ENCODE assay signal across 15 cellular contexts in genomic region chr11:26078217-26078821, GRCh38.
A peak's percentile ranks its signal among the peaks of the same experiment; 100 is the strongest.
DNase-seq lines count a peak whose midpoint lies in the region; ATAC-seq, FAIRE-seq and TF ChIP-seq lines count a peak whose summit lies in the region.
"Had no signal": no experiment of that assay in that cellular context is flagged by ENCODE, and none has a peak within 500 bp of the region (broad histone marks: within the 10 kb centered on the region; RNA-seq: fewer than 3 reads in every experiment).

No MANE protein-coding gene starts in this region.

- no peak overlapping the region for H3K9ac ChIP-seq in smooth muscle cell (ENCODE audit: low read depth)

- H3K4me3 ChIP-seq in RWPE2 (ENCODE audit: severe bottlenecking), result no peak overlapping the region
- H3K4me3 ChIP-seq in smooth muscle cell, result no peak overlapping the region
- H3K4me3 ChIP-seq: A549, SJSA1, thoracic aorta had no signal

- H3K27ac ChIP-seq in RWPE2 (ENCODE audit: poor library complexity, severe bottlenecking) (peak overlapping the region; percentile 68), smooth muscle cell (ENCODE audit: low read depth) (no peak overlapping the region)
- H3K27ac ChIP-seq: A549, SJSA1, thoracic aorta had no signal

- H3K9me3 ChIP-seq in RWPE2 (ENCODE audit: severe bottlenecking) (no peaks in the 10 kb centered on the region), smooth muscle cell (replicated peaks; ENCODE audit: low read depth) (no peaks in the 10 kb centered on the region)
- H3K9me3 ChIP-seq: A549, SJSA1, thoracic aorta had no signal

- in situ Hi-C loops in KBM-7 (cut with MboI; ENCODE audit: low pct_unique_long_range_greater_than_20kb, low sequenced_read_pairs), result no loop called here

- TF ChIP-seq POLR2A in GM12891 (IDR thresholded peaks at IDR 0.05; ENCODE audit: low read depth, low read length), result no peak

- no peaks in the 10 kb centered on the region for H3K36me3 ChIP-seq in RWPE2 (ENCODE audit: low read depth)
- no peaks in the 10 kb centered on the region for H3K36me3 ChIP-seq in smooth muscle cell (ENCODE audit: low read depth)
- H3K36me3 ChIP-seq: SJSA1, thoracic aorta had no signal

- DNase-seq in GM12891 (ENCODE audit: insufficient read length, low spot score) (no peak), RWPE2 (ENCODE audit: low spot score) (no peak), glomerular visceral epithelial cell (ENCODE audit: extremely low spot score) (no peak), KBM-7 (no peak), smooth muscle cell (lab: John Stamatoyannopoulos, UW; ENCODE audit: unreplicated experiment) (no peak)
- DNase-seq in activated CD4-positive, alpha-beta T cell treated with anti-CD3 and anti-CD28 coated beads, Interleukin-2, amount 50 U/mL, for 1 hour, result no peak
- DNase-seq: activated gamma-delta T cell; glutamatergic neuron; NCI-H2081 treated with DMSO at 0.1 percent for 48 hours; NK-92 treated with Interleukin-12 subunit alpha and Interleukin-12 subunit beta, amount 100 ng/mL, for 24 hours had no signal

- peak; percentile 64 for ATAC-seq in GM21381 (IDR thresholded peaks at IDR 0.05; ENCODE audit: unreplicated experiment)
- ATAC-seq in HG03060 (IDR thresholded peaks at IDR 0.05; ENCODE audit: low read depth, unreplicated experiment), result peak; percentile 67
- peak; percentile 36; the same call in 1 of the 3 replicates for ATAC-seq in RWPE2 (ENCODE audit: low read depth)
- ATAC-seq: A549 had no signal

- no peak overlapping the region for H2AFZ ChIP-seq in smooth muscle cell (ENCODE audit: low read depth)

- no peaks in the 10 kb centered on the region for H3K27me3 ChIP-seq in RWPE2 (ENCODE audit: insufficient read depth, poor library complexity, severe bottlenecking)
- H3K27me3 ChIP-seq in smooth muscle cell (ENCODE audit: low read depth), result no peaks in the 10 kb centered on the region
- H3K27me3 ChIP-seq: SJSA1 had no signal

- no peak overlapping the region for H3K4me2 ChIP-seq in smooth muscle cell
- H3K4me2 ChIP-seq: A549 had no signal

- 58% methylated on average over 5 of the region's 5 CpGs for WGBS in smooth muscle cell (ENCODE audit: low lambda C conversion rate)

- no peaks in the 10 kb centered on the region for H4K20me1 ChIP-seq in smooth muscle cell (ENCODE audit: low read depth)

- no peaks in the 10 kb centered on the region for H3K79me2 ChIP-seq in smooth muscle cell (ENCODE audit: low read depth)

- H3K4me1 ChIP-seq in RWPE2 (ENCODE audit: insufficient read depth, poor library complexity, severe bottlenecking) (peaks cover 15% of the 10 kb centered on the region), smooth muscle cell (ENCODE audit: low read depth) (no peaks in the 10 kb centered on the region)
- H3K4me1 ChIP-seq: A549, SJSA1 had no signal

- no peaks in the 10 kb centered on the region for H3F3A ChIP-seq in smooth muscle cell (ENCODE audit: low read depth)

- FAIRE-seq in GM12891 (lab: Jason Lieb, UNC), result peak; percentile 56
- FAIRE-seq: A549 had no signal

- TF ChIP-seq CTCF in RWPE2 (IDR thresholded peaks at IDR 0.05; ENCODE audit: poor library complexity, severe bottlenecking) (no peak), smooth muscle cell (IDR thresholded peaks at IDR 0.05; ENCODE audit: borderline replicate concordance, insufficient read depth, poor library complexity, severe bottlenecking) (no peak)

TF ChIP-seq in GM12891, 5 proteins besides CTCF, POLR2A, EP300 and RAD21:
- no peak for TF ChIP-seq TAF1 (IDR thresholded peaks at IDR 0.05; ENCODE audit: low read depth, low read length)
- no peak for TF ChIP-seq PAX5 (IDR thresholded peaks at IDR 0.05; ENCODE audit: insufficient read depth, low read length, severe bottlenecking)
- no peak for TF ChIP-seq POLR2AphosphoS5 (IDR thresholded peaks at IDR 0.05; ENCODE audit: low read depth, low read length)
- TF ChIP-seq SPI1 (IDR thresholded peaks at IDR 0.05; ENCODE audit: low read depth, low read length), result no peak
- no peak for TF ChIP-seq POU2F2 (IDR thresholded peaks at IDR 0.05; ENCODE audit: low read depth, low read length)
